Comparison of ENCODE assay signal across 1 cellular context in the genomic region with DNA sequence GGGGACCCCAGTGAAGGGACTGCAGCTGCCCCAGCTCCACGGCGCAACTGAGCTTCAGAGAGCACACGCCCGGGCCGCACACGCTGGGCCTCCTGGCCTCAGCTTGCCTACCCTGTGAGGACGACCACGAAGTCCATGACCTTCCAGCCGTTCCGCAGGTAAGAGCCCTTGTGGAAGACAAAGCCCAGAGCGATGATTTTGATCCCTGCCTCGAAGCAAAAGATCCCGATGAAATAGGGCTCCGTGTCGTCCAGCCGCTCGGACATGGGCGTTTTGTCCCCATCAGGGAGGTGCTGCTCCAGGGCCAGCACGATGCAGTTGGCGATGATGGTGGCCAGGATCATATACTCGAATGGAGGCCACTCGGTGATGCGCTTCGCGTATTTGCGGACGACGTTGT.
TF ChIP-seq lines count a peak whose summit lies in the region.

No MANE protein-coding gene starts in this region.

TF ChIP-seq in H1, 55 proteins besides CTCF, POLR2A, EP300 and RAD21:
- TF ChIP-seq EZH2 (IDR thresholded peaks at IDR 0.05; ENCODE audit: low read depth, low read length, severe bottlenecking), result peak; percentile 27
